1 cellular context compared by ENCODE assay signal in the genomic region with DNA sequence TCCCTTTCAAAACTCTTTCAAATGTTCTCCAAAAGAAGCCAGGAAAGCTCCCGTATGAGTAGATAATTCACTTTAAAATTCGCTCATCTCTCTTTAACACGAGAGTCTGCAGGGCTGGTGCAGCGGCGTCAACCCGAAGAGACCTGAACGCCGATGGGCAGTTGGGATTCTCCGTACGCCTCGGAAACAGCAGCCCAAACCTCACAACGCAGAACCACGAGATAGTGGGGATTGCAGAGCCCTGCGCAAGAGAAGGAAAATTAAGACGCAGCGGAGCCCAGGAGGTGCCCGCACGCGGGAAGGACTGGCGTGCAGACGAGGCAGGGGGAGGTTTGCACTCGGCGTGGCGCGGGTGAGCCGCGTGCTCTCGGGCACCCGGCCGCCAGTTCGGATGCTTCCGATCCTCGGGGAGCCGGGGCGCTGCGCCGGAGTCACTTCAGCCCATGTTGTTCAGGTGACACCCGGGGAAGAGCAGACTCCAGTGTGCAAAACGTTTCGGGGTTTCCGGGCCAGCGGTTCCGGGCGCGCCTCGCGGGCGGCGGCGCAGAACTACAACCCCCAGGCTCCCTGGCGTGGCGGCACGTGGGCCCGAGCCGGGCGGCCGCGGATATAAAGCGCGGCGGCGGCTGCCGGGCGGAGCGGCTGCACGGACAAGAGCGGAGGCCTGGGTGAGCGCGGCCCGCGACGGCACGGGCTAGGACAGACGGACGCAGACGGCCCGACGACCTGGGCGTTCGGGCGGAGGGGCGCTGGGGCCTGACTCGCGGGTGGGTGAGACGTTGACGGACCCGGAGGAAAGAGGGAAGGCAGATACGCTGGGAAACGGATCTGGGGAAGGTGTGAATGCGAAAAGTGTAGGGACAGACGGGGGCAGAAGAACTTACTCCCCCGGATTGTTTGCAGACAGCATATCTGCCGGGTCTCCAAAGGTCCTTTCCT.
A peak's percentile ranks its signal among the peaks of the same experiment; 100 is the strongest.
TF ChIP-seq lines count a peak whose summit lies in the region.

A gene with protein sequence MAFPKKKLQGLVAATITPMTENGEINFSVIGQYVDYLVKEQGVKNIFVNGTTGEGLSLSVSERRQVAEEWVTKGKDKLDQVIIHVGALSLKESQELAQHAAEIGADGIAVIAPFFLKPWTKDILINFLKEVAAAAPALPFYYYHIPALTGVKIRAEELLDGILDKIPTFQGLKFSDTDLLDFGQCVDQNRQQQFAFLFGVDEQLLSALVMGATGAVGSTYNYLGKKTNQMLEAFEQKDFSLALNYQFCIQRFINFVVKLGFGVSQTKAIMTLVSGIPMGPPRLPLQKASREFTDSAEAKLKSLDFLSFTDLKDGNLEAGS (plus strand): TSS at position 636 of the 939 bp plus-strand sequence. CDS start 4,599 bp downstream, outside the sequence.

TF ChIP-seq in K562, 482 proteins besides CTCF, POLR2A, EP300 and RAD21 (continued from another document and continues in another):
- TF ChIP-seq FIP1L1 (IDR thresholded peaks at IDR 0.05; ENCODE audit: low read depth, low read length, poor library complexity, severe bottlenecking) = peak; percentile 82
- TF ChIP-seq, protein P1, sequence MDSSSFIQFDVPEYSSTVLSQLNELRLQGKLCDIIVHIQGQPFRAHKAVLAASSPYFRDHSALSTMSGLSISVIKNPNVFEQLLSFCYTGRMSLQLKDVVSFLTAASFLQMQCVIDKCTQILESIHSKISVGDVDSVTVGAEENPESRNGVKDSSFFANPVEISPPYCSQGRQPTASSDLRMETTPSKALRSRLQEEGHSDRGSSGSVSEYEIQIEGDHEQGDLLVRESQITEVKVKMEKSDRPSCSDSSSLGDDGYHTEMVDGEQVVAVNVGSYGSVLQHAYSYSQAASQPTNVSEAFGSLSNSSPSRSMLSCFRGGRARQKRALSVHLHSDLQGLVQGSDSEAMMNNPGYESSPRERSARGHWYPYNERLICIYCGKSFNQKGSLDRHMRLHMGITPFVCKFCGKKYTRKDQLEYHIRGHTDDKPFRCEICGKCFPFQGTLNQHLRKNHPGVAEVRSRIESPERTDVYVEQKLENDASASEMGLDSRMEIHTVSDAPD (CRISPR knock-in tag; IDR thresholded peaks at IDR 0.05) = peak; percentile 65; the same call in 1 of the 2 replicates
- TF ChIP-seq, protein P2, sequence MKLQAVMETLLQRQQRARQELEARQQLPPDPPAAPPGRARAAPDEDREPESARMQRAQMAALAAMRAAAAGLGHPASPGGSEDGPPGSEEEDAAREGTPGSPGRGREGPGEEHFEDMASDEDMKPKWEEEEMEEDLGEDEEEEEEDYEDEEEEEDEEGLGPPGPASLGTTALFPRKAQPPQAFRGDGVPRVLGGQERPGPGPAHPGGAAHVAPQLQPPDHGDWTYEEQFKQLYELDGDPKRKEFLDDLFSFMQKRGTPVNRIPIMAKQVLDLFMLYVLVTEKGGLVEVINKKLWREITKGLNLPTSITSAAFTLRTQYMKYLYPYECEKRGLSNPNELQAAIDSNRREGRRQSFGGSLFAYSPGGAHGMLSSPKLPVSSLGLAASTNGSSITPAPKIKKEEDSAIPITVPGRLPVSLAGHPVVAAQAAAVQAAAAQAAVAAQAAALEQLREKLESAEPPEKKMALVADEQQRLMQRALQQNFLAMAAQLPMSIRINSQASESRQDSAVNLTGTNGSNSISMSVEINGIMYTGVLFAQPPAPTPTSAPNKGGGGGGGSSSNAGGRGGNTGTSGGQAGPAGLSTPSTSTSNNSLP (IDR thresholded peaks at IDR 0.05; ENCODE audit: borderline replicate concordance, low read depth, low read length) = no peak
- no peak for TF ChIP-seq ZNF140 (CRISPR knock-in tag; IDR thresholded peaks at IDR 0.05)
- TF ChIP-seq POLR3G (IDR thresholded peaks at IDR 0.05; ENCODE audit: extremely low read depth, insufficient read length, insufficient replicate concordance) = no peak
- no peak for TF ChIP-seq CHD1 (IDR thresholded peaks at IDR 0.05; ENCODE audit: low read length)
- no peak for TF ChIP-seq HNRNPH1 (optimal IDR thresholded peaks at IDR 0.05; ENCODE audit: low read depth, low read length)
- no peak for TF ChIP-seq ZBTB8A (IDR thresholded peaks at IDR 0.05; ENCODE audit: partially characterized antibody)
- TF ChIP-seq, protein P3, sequence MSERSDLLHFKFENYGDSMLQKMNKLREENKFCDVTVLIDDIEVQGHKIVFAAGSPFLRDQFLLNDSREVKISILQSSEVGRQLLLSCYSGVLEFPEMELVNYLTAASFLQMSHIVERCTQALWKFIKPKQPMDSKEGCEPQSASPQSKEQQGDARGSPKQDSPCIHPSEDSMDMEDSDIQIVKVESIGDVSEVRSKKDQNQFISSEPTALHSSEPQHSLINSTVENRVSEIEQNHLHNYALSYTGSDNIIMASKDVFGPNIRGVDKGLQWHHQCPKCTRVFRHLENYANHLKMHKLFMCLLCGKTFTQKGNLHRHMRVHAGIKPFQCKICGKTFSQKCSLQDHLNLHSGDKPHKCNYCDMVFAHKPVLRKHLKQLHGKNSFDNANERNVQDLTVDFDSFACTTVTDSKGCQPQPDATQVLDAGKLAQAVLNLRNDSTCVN (CRISPR knock-in tag; IDR thresholded peaks at IDR 0.05) = peak; percentile 63
- TF ChIP-seq, protein P4, sequence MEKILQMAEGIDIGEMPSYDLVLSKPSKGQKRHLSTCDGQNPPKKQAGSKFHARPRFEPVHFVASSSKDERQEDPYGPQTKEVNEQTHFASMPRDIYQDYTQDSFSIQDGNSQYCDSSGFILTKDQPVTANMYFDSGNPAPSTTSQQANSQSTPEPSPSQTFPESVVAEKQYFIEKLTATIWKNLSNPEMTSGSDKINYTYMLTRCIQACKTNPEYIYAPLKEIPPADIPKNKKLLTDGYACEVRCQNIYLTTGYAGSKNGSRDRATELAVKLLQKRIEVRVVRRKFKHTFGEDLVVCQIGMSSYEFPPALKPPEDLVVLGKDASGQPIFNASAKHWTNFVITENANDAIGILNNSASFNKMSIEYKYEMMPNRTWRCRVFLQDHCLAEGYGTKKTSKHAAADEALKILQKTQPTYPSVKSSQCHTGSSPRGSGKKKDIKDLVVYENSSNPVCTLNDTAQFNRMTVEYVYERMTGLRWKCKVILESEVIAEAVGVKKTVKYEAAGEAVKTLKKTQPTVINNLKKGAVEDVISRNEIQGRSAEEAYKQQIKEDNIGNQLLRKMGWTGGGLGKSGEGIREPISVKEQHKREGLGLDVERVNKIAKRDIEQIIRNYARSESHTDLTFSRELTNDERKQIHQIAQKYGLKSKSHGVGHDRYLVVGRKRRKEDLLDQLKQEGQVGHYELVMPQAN (IDR thresholded peaks at IDR 0.05; ENCODE audit: borderline replicate concordance) = peak; percentile 61; the same call in 1 of the 2 replicates
- TF ChIP-seq HNRNPL (IDR thresholded peaks at IDR 0.05; ENCODE audit: low read depth, low read length) = peak; percentile 62; the same call in 1 of the 2 replicates
- TF ChIP-seq, protein P5, sequence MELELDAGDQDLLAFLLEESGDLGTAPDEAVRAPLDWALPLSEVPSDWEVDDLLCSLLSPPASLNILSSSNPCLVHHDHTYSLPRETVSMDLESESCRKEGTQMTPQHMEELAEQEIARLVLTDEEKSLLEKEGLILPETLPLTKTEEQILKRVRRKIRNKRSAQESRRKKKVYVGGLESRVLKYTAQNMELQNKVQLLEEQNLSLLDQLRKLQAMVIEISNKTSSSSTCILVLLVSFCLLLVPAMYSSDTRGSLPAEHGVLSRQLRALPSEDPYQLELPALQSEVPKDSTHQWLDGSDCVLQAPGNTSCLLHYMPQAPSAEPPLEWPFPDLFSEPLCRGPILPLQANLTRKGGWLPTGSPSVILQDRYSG (tag; conservative IDR thresholded peaks at IDR 0.05; ENCODE audit: low read depth) = 0 out of 2 replicates have a peak, but pooled peaks have one; percentile 69
- no peak for TF ChIP-seq SMAD1 (IDR thresholded peaks at IDR 0.05; ENCODE audit: low read depth, low read length, partially characterized antibody)
- TF ChIP-seq CHCHD3 (CRISPR knock-in tag; IDR thresholded peaks at IDR 0.05) = no peak
- no peak for TF ChIP-seq CHD4 (IDR thresholded peaks at IDR 0.05; ENCODE audit: insufficient read depth, insufficient replicate concordance, low read depth, low read length, poor library complexity, severe bottlenecking)
- TF ChIP-seq TBP (optimal IDR thresholded peaks at IDR 0.05; ENCODE audit: low read depth, low read length) = peak; percentile 94
- TF ChIP-seq ZNF24 (IDR thresholded peaks at IDR 0.05) = 0 out of 2 replicates have a peak, but pooled peaks have one; percentile 26
- no peak for TF ChIP-seq HIVEP1 (CRISPR knock-in tag; IDR thresholded peaks at IDR 0.05)
- TF ChIP-seq ATF7 (IDR thresholded peaks at IDR 0.05) = peak; percentile 63
- TF ChIP-seq CBFA2T2 (conservative IDR thresholded peaks at IDR 0.05) = peak; percentile 50
- TF ChIP-seq, protein P6, sequence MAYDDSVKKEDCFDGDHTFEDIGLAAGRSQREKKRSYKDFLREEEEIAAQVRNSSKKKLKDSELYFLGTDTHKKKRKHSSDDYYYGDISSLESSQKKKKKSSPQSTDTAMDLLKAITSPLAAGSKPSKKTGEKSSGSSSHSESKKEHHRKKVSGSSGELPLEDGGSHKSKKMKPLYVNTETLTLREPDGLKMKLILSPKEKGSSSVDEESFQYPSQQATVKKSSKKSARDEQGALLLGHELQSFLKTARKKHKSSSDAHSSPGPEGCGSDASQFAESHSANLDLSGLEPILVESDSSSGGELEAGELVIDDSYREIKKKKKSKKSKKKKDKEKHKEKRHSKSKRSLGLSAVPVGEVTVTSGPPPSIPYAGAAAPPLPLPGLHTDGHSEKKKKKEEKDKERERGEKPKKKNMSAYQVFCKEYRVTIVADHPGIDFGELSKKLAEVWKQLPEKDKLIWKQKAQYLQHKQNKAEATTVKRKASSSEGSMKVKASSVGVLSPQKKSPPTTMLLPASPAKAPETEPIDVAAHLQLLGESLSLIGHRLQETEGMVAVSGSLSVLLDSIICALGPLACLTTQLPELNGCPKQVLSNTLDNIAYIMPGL (CRISPR knock-in tag; IDR thresholded peaks at IDR 0.05) = peak; percentile 91
- peak; percentile 72 to 84; a peak in 2 of 4 replicates for TF ChIP-seq NONO (IDR thresholded peaks at IDR 0.05; ENCODE audit: low read depth in 2 of 2, low read length in 1 of 2)
- TF ChIP-seq L3MBTL2 (IDR thresholded peaks at IDR 0.05) = peak; percentile 99
- TF ChIP-seq SRF (CRISPR knock-in tag; IDR thresholded peaks at IDR 0.05) = peak in 1 of 2 experiments; percentile 58; a peak in 2 of 4 replicates
- TF ChIP-seq, protein P7, sequence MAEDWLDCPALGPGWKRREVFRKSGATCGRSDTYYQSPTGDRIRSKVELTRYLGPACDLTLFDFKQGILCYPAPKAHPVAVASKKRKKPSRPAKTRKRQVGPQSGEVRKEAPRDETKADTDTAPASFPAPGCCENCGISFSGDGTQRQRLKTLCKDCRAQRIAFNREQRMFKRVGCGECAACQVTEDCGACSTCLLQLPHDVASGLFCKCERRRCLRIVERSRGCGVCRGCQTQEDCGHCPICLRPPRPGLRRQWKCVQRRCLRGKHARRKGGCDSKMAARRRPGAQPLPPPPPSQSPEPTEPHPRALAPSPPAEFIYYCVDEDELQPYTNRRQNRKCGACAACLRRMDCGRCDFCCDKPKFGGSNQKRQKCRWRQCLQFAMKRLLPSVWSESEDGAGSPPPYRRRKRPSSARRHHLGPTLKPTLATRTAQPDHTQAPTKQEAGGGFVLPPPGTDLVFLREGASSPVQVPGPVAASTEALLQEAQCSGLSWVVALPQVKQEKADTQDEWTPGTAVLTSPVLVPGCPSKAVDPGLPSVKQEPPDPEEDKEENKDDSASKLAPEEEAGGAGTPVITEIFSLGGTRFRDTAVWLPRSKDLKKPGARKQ (CRISPR knock-in tag; IDR thresholded peaks at IDR 0.05) = peak; percentile 42; the same call in 1 of the 2 replicates
- TF ChIP-seq RFX5 (IDR thresholded peaks at IDR 0.05; ENCODE audit: low read depth, low read length) = no peak
